Comparison of ENCODE assay signal across 14 cellular contexts in the genomic region with DNA sequence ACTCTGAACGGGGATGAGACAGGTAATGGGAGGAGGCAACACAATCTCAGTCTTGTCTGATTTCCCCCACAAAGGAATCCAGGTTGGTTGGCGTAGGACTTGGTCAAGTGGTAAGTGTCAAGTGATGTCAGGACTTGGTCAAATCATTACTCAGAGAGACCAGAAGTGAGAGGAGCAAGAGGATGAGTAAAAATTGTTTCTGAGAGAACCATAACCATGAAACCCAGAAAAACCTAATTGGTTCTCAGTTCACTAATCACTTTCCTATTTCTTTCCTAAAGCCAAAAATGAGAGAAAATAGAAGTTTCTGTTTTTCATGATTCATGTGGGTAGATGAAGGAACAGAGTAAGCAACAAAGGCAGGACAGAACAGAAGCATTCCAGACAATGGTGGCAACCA.
"Had no signal": no experiment of that assay in that cellular context is flagged by ENCODE, and none has a peak within 500 bp of the region (broad histone marks: within the 10 kb centered on the region; RNA-seq: fewer than 3 reads in every experiment).

No MANE protein-coding gene starts in this region.

- DNase-seq: activated CD4-positive, alpha-beta T cell treated with anti-CD3 and anti-CD28 coated beads for 48 hours; activated CD8-positive, alpha-beta T cell treated with anti-CD3 and anti-CD28 coated beads, Interleukin-2, amount 10 ng/mL, durations not matched to agents 7 days and 5 days; activated naive CD4-positive, alpha-beta T cell treated with anti-CD3 and anti-CD28 coated beads, Interleukin-2, amount 50 U/mL, for 16 hours; adrenal gland; esophagus squamous epithelium; islet precursor cell; midbrain; right lobe of liver; T-helper 17 cell; thyroid gland had no signal

- H3K27ac ChIP-seq: esophagus squamous epithelium, hepatocyte, right lobe of liver, thyroid gland had no signal

- ATAC-seq: activated CD8-positive, alpha-beta T cell treated with anti-CD3 and anti-CD28 coated beads, Interleukin-2, amount 10 ng/mL, durations not matched to agents 7 days and 5 days; right lobe of liver; T-helper 17 cell; WTC11 had no signal

- H3K4me3 ChIP-seq: adrenal gland, esophagus squamous epithelium, hepatocyte, lung, right lobe of liver, thyroid gland had no signal

- H3K36me3 ChIP-seq: adrenal gland, esophagus squamous epithelium, right lobe of liver, thyroid gland had no signal

- H3K4me3 Mint-ChIP-seq: activated CD8-positive, alpha-beta T cell treated with anti-CD3 and anti-CD28 coated beads, Interleukin-2, amount 10 ng/mL, durations not matched to agents 7 days and 5 days; neural crest cell; T-helper 17 cell; WTC11 had no signal

- H3K9me3 ChIP-seq: adrenal gland, esophagus squamous epithelium, right lobe of liver, thyroid gland had no signal

- H3K27ac Mint-ChIP-seq: activated CD8-positive, alpha-beta T cell treated with anti-CD3 and anti-CD28 coated beads, Interleukin-2, amount 10 ng/mL, durations not matched to agents 7 days and 5 days; T-helper 17 cell; WTC11 had no signal

- H3K27me3 ChIP-seq: adrenal gland, esophagus squamous epithelium, right lobe of liver, thyroid gland had no signal
